21 cellular contexts compared by ENCODE assay signal in genomic region chr1:200107004-200107470, GRCh38.
DNase-seq lines count a peak whose midpoint lies in the region; ATAC-seq and TF ChIP-seq lines count a peak whose summit lies in the region.
"Had no signal": no experiment of that assay in that cellular context is flagged by ENCODE, and none has a peak within 500 bp of the region (broad histone marks: within the 10 kb centered on the region; RNA-seq: fewer than 3 reads in every experiment).

No MANE protein-coding gene starts in this region.

- no peak for TF ChIP-seq CTCF in Loucy (conservative IDR thresholded peaks at IDR 0.05; ENCODE audit: low read length)
- TF ChIP-seq CTCF in Panc1 (IDR thresholded peaks at IDR 0.05) = no peak

- POLR2A ChIA-PET in Panc1 (lab: Charles Lee) = interaction anchor here (0.7 kb wide), 1 partner anchor 31 kb away, joined by 4 read pairs; no protein-coding TSS in a partner anchor

- no peak for DNase-seq in Panc1 (ENCODE audit: low read depth, low spot score)
- DNase-seq in iris pigment epithelial cell (ENCODE audit: low read depth) = peak; percentile 21
- DNase-seq in kidney glomerular epithelial cell (lab: John Stamatoyannopoulos, UW) = no peak
- DNase-seq: activated CD4-positive, alpha-beta memory T cell treated with anti-CD3 and anti-CD28 coated beads, Interleukin-2, amount 10 ng/mL, durations not matched to agents 7 days and 5 days; amygdala; CD4-positive, alpha-beta memory T cell; cortex of kidney; esophagus squamous epithelium; hippocampal formation; left ventricle myocardium superior; naive B cell; NCI-H2081 treated with DMSO at 0.1 percent for 48 hours; NK-92 treated with Interleukin-12 subunit alpha and Interleukin-12 subunit beta, amount 100 ng/mL, for 24 hours; retina; stimulated activated CD4-positive, alpha-beta T cell treated with anti-CD3 and anti-CD28 coated beads, Interleukin-1b, Interleukin-23, amount 100 ng/mL, for 48 hours; testis had no signal

- H3K9me3 ChIP-seq in Loucy (ENCODE audit: insufficient read depth, low read depth, low read length) (no peaks in the 10 kb centered on the region), Panc1 (ENCODE audit: control insufficient read depth, insufficient read depth, low read depth, low read length) (no peaks in the 10 kb centered on the region)
- H3K9me3 ChIP-seq: esophagus squamous epithelium, testis had no signal

- H3K27ac ChIP-seq in ACC112 (ENCODE audit: low read depth, low read length) = no peak overlapping the region
- peak overlapping the region; percentile 52 for H3K27ac ChIP-seq in Panc1 (ENCODE audit: low read length)
- H3K27ac ChIP-seq: esophagus squamous epithelium, testis had no signal

- H3K9ac ChIP-seq in Loucy (ENCODE audit: low read depth, low read length, poor library complexity, severe bottlenecking) = no peak overlapping the region

- ATAC-seq in Panc1 (peak; percentile 77; the same call in 1 of the 2 replicates), HG03025 (IDR thresholded peaks at IDR 0.05; ENCODE audit: low FRiP score, unreplicated experiment) (no peak), GM21717 (IDR thresholded peaks at IDR 0.05; ENCODE audit: unreplicated experiment) (no peak), HG02840 (IDR thresholded peaks at IDR 0.05; ENCODE audit: low FRiP score, unreplicated experiment) (no peak)
- ATAC-seq: left ventricle myocardium superior had no signal

- H3K36me3 ChIP-seq in ACC112 (ENCODE audit: insufficient read depth, low read length) (no peaks in the 10 kb centered on the region), Loucy (ENCODE audit: insufficient read depth, low read length) (no peaks in the 10 kb centered on the region), Panc1 (ENCODE audit: control insufficient read depth, insufficient read depth, low read length) (no peaks in the 10 kb centered on the region)
- H3K36me3 ChIP-seq: esophagus squamous epithelium had no signal

- BruUV-seq in Panc1 (replicated peaks; lab: Mats Ljungman, UMichigan) = no TSS peak

- H3K79me2 ChIP-seq in ACC112 (ENCODE audit: control insufficient read depth, insufficient read depth, low read length, unreplicated experiment) (no peaks in the 10 kb centered on the region), Loucy (ENCODE audit: insufficient read depth, low read length) (no peaks in the 10 kb centered on the region)

- H3K4me1 ChIP-seq in ACC112 (ENCODE audit: control insufficient read depth, insufficient read depth, low read length, unreplicated experiment) (no peaks in the 10 kb centered on the region), Loucy (ENCODE audit: insufficient read depth, low read length, poor library complexity, severe bottlenecking) (peaks cover 3% of the 10 kb centered on the region), Panc1 (ENCODE audit: control insufficient read depth, insufficient read depth, low read length) (peaks cover 11% of the 10 kb centered on the region)
- H3K4me1 ChIP-seq: esophagus squamous epithelium, testis had no signal

- in situ Hi-C loops in Panc1 (cut with HindIII; ENCODE audit: low pct_unique_long_range_greater_than_20kb, low sequenced_read_pairs) = no loop called here

- no peak overlapping the region for H3K4me2 ChIP-seq in Loucy (ENCODE audit: low read depth, low read length, poor library complexity, severe bottlenecking)

- intact Hi-C loops in Panc1 (cut with micrococcal nuclease; ENCODE audit: unreplicated experiment) = no loop called here

- no peaks in the 10 kb centered on the region for H4K20me1 ChIP-seq in Loucy (ENCODE audit: insufficient read depth, low read length, poor library complexity, severe bottlenecking)

- no peaks in the 10 kb centered on the region for H3F3A ChIP-seq in Loucy (ENCODE audit: low read depth)

- H2AFZ ChIP-seq in ACC112 (ENCODE audit: low read length, unreplicated experiment) = peak overlapping the region; percentile 74
- peak overlapping the region; percentile 18; the same call in 1 of the 2 replicates for H2AFZ ChIP-seq in Loucy (ENCODE audit: low read length)

- H3K9me2 ChIP-seq in Loucy (replicated peaks; ENCODE audit: low read depth, low read length) = no peaks in the 10 kb centered on the region

- H3K4me3 ChIP-seq in ACC112 (ENCODE audit: low read depth, low read length) (peak overlapping the region; percentile 55), Loucy (ENCODE audit: low read length, poor library complexity, severe bottlenecking) (no peak overlapping the region), Panc1 (ENCODE audit: low read depth in 2 of 2, low read length in 2 of 2) (peak overlapping the region; percentile 6 to 21; a peak in 3 of 4 replicates)
- H3K4me3 ChIP-seq: esophagus squamous epithelium, testis had no signal

- H3K27me3 ChIP-seq in ACC112 (ENCODE audit: insufficient read depth, low read length) (no peaks in the 10 kb centered on the region), Loucy (ENCODE audit: insufficient read depth, low read length, poor library complexity, severe bottlenecking) (no peaks in the 10 kb centered on the region), Panc1 (ENCODE audit: control insufficient read depth, insufficient read depth, low read length) (no peaks in the 10 kb centered on the region)
- H3K27me3 ChIP-seq: testis had no signal

- CTCF ChIA-PET in Panc1 (lab: Charles Lee) = no interaction called here
